In genomic region chr11:10454506-10454901, GRCh38 we compare ENCODE assay signal across 9 cellular contexts. TPM values are rescaled to one million over a fixed set of nuclear protein-coding genes. Genes with fewer than 3 reads are reported as not detected.
A peak's percentile ranks its signal among the peaks of the same experiment; 100 is the strongest.
DNase-seq lines count a peak whose midpoint lies in the region; ATAC-seq and TF ChIP-seq lines count a peak whose summit lies in the region.
"Had no signal": no experiment of that assay in that cellular context is flagged by ENCODE, and none has a peak within 500 bp of the region (broad histone marks: within the 10 kb centered on the region; RNA-seq: fewer than 3 reads in every experiment).

No MANE protein-coding gene starts in this region.

- H3K27ac Mint-ChIP-seq in CD4-positive, alpha-beta memory T cell: peak overlapping the region; percentile 86 to 97 (median 95)
- H3K27ac Mint-ChIP-seq in brain: peak overlapping the region in 3 of 5 experiments; percentile 72 to 87 (median 86)
- peak overlapping the region; percentile 4 for H3K27ac Mint-ChIP-seq in nephron progenitor cell

- peaks cover 79% of the 10 kb centered on the region for H3K4me1 ChIP-seq in CD4-positive, alpha-beta memory T cell (ENCODE audit: insufficient read depth, low read length)
- H3K4me1 ChIP-seq in sigmoid colon: peaks cover 0 to 26% (median 23%) of the 10 kb centered on the region in 4 donors

- no peak for ATAC-seq in GM19397 (IDR thresholded peaks at IDR 0.05; ENCODE audit: unreplicated experiment)

- H3K36me3 Mint-ChIP-seq in CD4-positive, alpha-beta memory T cell: peaks cover 0 to 13% of the 10 kb centered on the region in 2 donors
- H3K36me3 Mint-ChIP-seq in brain (no peaks in the 10 kb centered on the region), nephron progenitor cell (ENCODE audit: low read depth) (no peaks in the 10 kb centered on the region)

- peaks cover 0 to 2% (median 0%) of the 10 kb centered on the region in 8 donors for H3K9me3 Mint-ChIP-seq in CD4-positive, alpha-beta memory T cell
- H3K9me3 Mint-ChIP-seq in brain (peaks cover 0 to 9% (median 0%) of the 10 kb centered on the region in 5 experiments), nephron progenitor cell (no peaks in the 10 kb centered on the region)

- no peak for TF ChIP-seq POLR2A in sigmoid colon (IDR thresholded peaks at IDR 0.05)

- CTCF ChIA-PET in CD4-positive, alpha-beta memory T cell (lab: Charles Lee; ENCODE audit: partially characterized antibody): interaction anchor here (1.1 to 7.1 kb wide), 8 partner anchors 9 to 789 kb away, joined by 3 to 52 read pairs (median 6); partner anchors contain the start of gene RNF141

- no peaks in the 10 kb centered on the region for H3K36me3 ChIP-seq in CD4-positive, alpha-beta memory T cell (ENCODE audit: insufficient read depth, low read length)
- H3K36me3 ChIP-seq in KOPT-K1 (ENCODE audit: insufficient read depth, low read length): no peaks in the 10 kb centered on the region
- no peaks in the 10 kb centered on the region for H3K36me3 ChIP-seq in sigmoid colon

- no peak overlapping the region for H3K4me3 ChIP-seq in CD4-positive, alpha-beta memory T cell (ENCODE audit: low read length in 2 of 2)
- no peak overlapping the region for H3K4me3 ChIP-seq in sigmoid colon
- H3K4me3 ChIP-seq: testis had no signal

- TF ChIP-seq CTCF in brain (conservative IDR thresholded peaks at IDR 0.05) (no peak), nephron progenitor cell (IDR thresholded peaks at IDR 0.05) (no peak), sigmoid colon (IDR thresholded peaks at IDR 0.05) (no peak)

- DNase-seq in CD4-positive, alpha-beta memory T cell: no peak
- DNase-seq in nephron progenitor cell (no peak), caudate nucleus (lab: John Stamatoyannopoulos, UW) (no peak), GOT3 (lab: John Stamatoyannopoulos, UW) (no peak), sigmoid colon (no peak)

- peaks cover 61 to 94% (median 77%) of the 10 kb centered on the region in 4 donors for H3K4me1 Mint-ChIP-seq in CD4-positive, alpha-beta memory T cell
- H3K4me1 Mint-ChIP-seq in brain: peaks cover 61% of the 10 kb centered on the region
- peaks cover 65% of the 10 kb centered on the region for H3K4me1 Mint-ChIP-seq in nephron progenitor cell

- no peak for TF ChIP-seq EP300 in sigmoid colon (IDR thresholded peaks at IDR 0.05)

- peak overlapping the region in 3 of 8 donors; percentile 18 to 92 (median 62) for H3K4me3 Mint-ChIP-seq in CD4-positive, alpha-beta memory T cell
- H3K4me3 Mint-ChIP-seq in brain (peak overlapping the region in 3 of 5 experiments; percentile 38 to 78 (median 71)), nephron progenitor cell (peak overlapping the region; percentile 13)

- H3K27me3 Mint-ChIP-seq in CD4-positive, alpha-beta memory T cell: no peaks in the 10 kb centered on the region
- peaks cover 51% of the 10 kb centered on the region for H3K27me3 Mint-ChIP-seq in brain
- peaks cover 29% of the 10 kb centered on the region for H3K27me3 Mint-ChIP-seq in nephron progenitor cell (ENCODE audit: low read depth, poor library complexity)

- H3K27ac ChIP-seq in CD4-positive, alpha-beta memory T cell (ENCODE audit: low read depth, low read length): peak overlapping the region; percentile 75
- H3K27ac ChIP-seq in KOPT-K1 (ENCODE audit: low read depth, low read length, poor library complexity, severe bottlenecking): peak overlapping the region; percentile 92
- no peak overlapping the region for H3K27ac ChIP-seq in caudate nucleus (ENCODE audit: low read depth, low read length)
- H3K27ac ChIP-seq in sigmoid colon: peak overlapping the region in 2 of 4 donors; percentile 52 to 69
- H3K27ac ChIP-seq: testis had no signal

- 84 to 88% methylated on average over 3 of the region's 3 CpGs for WGBS in sigmoid colon, 2 donors

- POLR2A ChIA-PET in CD4-positive, alpha-beta memory T cell (lab: Charles Lee; ENCODE audit: partially characterized antibody): interaction anchor here (1.1 to 5.8 kb wide), 7 partner anchors 9 to 403 kb away, joined by 3 to 43 read pairs (median 14); partner anchors contain the start of genes CTR9, EIF4G2, RNF141 and ZBED5

- H3K27me3 ChIP-seq in CD4-positive, alpha-beta memory T cell (ENCODE audit: insufficient read depth, low read length): no peaks in the 10 kb centered on the region
- H3K27me3 ChIP-seq in sigmoid colon: peaks cover 4 to 24% (median 6%) of the 10 kb centered on the region in 3 donors
- H3K27me3 ChIP-seq: testis had no signal

- intact Hi-C loops in CD4-positive, alpha-beta memory T cell (cut with micrococcal nuclease): loop anchor here (5.0 to 10.0 kb wide), 2 partner anchors 150 to 403 kb away; partner anchors contain the start of genes ADM and ZBED5
- intact Hi-C loops in sigmoid colon (cut with DNase I): no loop called here

- no peaks in the 10 kb centered on the region for H3K9me3 ChIP-seq in CD4-positive, alpha-beta memory T cell (ENCODE audit: control insufficient read depth in 1 of 2, low read length in 2 of 2)
- H3K9me3 ChIP-seq in KOPT-K1 (ENCODE audit: insufficient read depth, low read length, poor library complexity, severe bottlenecking): no peaks in the 10 kb centered on the region
- no peaks in the 10 kb centered on the region for H3K9me3 ChIP-seq in sigmoid colon
- H3K9me3 ChIP-seq: testis had no signal

RNA-seq across cellular contexts. Expression of gene AMPD3, which starts 0.6 kb away (rescaled TPM):
- 10 to 100 TPM; 42.1 to 43.4 TPM for total RNA-seq in CD4-positive, alpha-beta memory T cell
- polyA plus RNA-seq in CD4-positive, alpha-beta memory T cell: 10 to 100 TPM; 10.9 to 18.2 TPM
- polyA plus RNA-seq in brain (ENCODE audit: insufficient read depth, low read depth, low replicate concordance) (10.8 TPM), sigmoid colon (1 to 10 TPM; 4.2 to 8.1 (median 5.1) TPM)
- total RNA-seq in sigmoid colon: 1 to 10 TPM; 4.3 to 6.4 (median 4.8) TPM

Comparison
In these comparisons a context has a peak if more than half of its experiments do, and no peak if none do; other contexts are left out.
1. H3K27ac Mint-ChIP-seq: peak in every context shown above with its lines; median percentile 95 in CD4-positive, alpha-beta memory T cell; 86 in brain; 4 in nephron progenitor cell.